Comparison of ENCODE assay signal across 31 cellular contexts in the genomic region with DNA sequence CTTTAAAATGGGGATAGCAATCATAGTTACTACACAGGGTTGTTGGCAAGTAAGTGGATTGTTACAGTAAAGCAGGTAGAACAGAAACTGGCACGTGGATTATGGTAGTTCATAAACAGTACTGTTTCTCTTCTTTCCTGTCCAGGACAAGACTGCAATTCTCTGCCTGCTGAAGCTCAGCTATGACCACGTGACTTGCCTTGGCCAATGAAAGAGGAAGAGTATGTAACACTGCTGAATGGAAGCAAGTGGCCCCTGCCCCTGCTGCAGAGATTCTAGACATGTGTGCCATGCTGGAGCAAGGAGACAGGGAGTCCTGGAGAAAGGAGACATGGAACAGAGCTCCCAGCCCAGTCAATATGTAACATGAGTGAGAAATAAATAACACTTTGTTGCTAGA.
A peak's percentile ranks its signal among the peaks of the same experiment; 100 is the strongest.
DNase-seq lines count a peak whose midpoint lies in the region; ATAC-seq, FAIRE-seq and TF ChIP-seq lines count a peak whose summit lies in the region.
"Had no signal": no experiment of that assay in that cellular context is flagged by ENCODE, and none has a peak within 500 bp of the region (broad histone marks: within the 10 kb centered on the region; RNA-seq: fewer than 3 reads in every experiment).

No MANE protein-coding gene starts in this region.

- H3K27ac ChIP-seq in DND-41 (ENCODE audit: low read length) (no peak overlapping the region), GM12878 (ENCODE audit: control insufficient read depth, insufficient read depth) (no peak overlapping the region)
- H3K27ac ChIP-seq: BLaER1, GM23248 had no signal

- POLR2A ChIA-PET in GM12878 (lab: Charles Lee) = no interaction called here

- RAD21 ChIA-PET in GM12878 (lab: Charles Lee; ENCODE audit: unreplicated experiment) = no interaction called here

- TF ChIP-seq EP300 in GM12878 (IDR thresholded peaks at IDR 0.05; ENCODE audit: borderline replicate concordance in 1 of 2, control insufficient read depth in 1 of 2, low read depth in 2 of 2, low read length in 2 of 2) = no peak

- CTCF ChIA-PET in GM12878 (lab: Yijun Ruan, JAX) = no interaction called here

- H3K4me3 ChIP-seq in DND-41 (ENCODE audit: low read depth in 1 of 2, low read length in 2 of 2) (no peak overlapping the region), NB4 (ENCODE audit: low read depth, low read length) (no peak overlapping the region), GM12878 (no peak overlapping the region)
- H3K4me3 ChIP-seq: BLaER1, GM23248 had no signal

- no peaks in the 10 kb centered on the region for H3K9me3 ChIP-seq in DND-41 (ENCODE audit: insufficient read depth, low read length, severe bottlenecking)
- no peaks in the 10 kb centered on the region for H3K9me3 ChIP-seq in GM12878 (replicated peaks; ENCODE audit: control insufficient read depth, insufficient read depth, low read length)
- H3K9me3 ChIP-seq: BLaER1, SK-N-SH had no signal

- H3K27ac Mint-ChIP-seq in progenitor cell of endocrine pancreas = peak overlapping the region; percentile 2
- no peak overlapping the region for H3K27ac Mint-ChIP-seq in natural killer cell treated with Interleukin-12 subunit alpha and Interleukin-12 subunit beta and Interleukin-15 and Interleukin-18, amount 100 ng/mL, for 72 hours
- H3K27ac Mint-ChIP-seq: CD4-positive, CD25-positive, alpha-beta regulatory T cell; T-helper 17 cell had no signal

- DNase-seq in DND-41 (peak; percentile 4), NB4 (ENCODE audit: low read depth) (peak; percentile 9), GM12878 (ENCODE audit: low read depth, low spot score) (no peak), progenitor cell of endocrine pancreas (ENCODE audit: low spot score, unreplicated experiment) (no peak), NCI-H2171 (lab: John Stamatoyannopoulos, UW) (no peak)
- DNase-seq in natural killer cell treated with Interleukin-12 subunit alpha and Interleukin-12 subunit beta and Interleukin-15 and Interleukin-18, amount 100 ng/mL, for 72 hours (ENCODE audit: low spot score) = no peak
- DNase-seq: CD4-positive, CD25-positive, alpha-beta regulatory T cell; COR-L47; DMS 273 treated with DMSO at 0.1 percent for 48 hours; DMS79; GF-D8; GM23248; H7; KG1; MM.1S; NCI-H1092 treated with DMSO at 0.1 percent for 48 hours; NCI-H1436; NCI-H187; NCI-H446; NCI-H524 treated with DMSO at 0.1 percent for 48 hours; NCI-H774; NK-92 treated with Interleukin-12 subunit alpha and Interleukin-12 subunit beta, amount 100 ng/mL, for 24 hours; SHP77 treated with DMSO at 0.1 percent for 48 hours; SK-N-SH; SW 1271; T-helper 17 cell had no signal

- TF ChIP-seq CTCF in DND-41 (IDR thresholded peaks at IDR 0.05; ENCODE audit: borderline replicate concordance, extremely low read depth, low read length, poor library complexity, severe bottlenecking) = no peak
- no peak for TF ChIP-seq CTCF in NB4 (IDR thresholded peaks at IDR 0.05; ENCODE audit: low read depth, low read length)
- TF ChIP-seq CTCF in GM12878 (IDR thresholded peaks at IDR 0.05 in 2 of 3, conservative IDR thresholded peaks at IDR 0.05 in 1 of 3; ENCODE audit: control insufficient read depth in 2 of 3, extremely low read depth in 1 of 3, insufficient read depth in 1 of 3, low read depth in 3 of 3, low read length in 3 of 3) = no peak
- no peak for TF ChIP-seq CTCF in progenitor cell of endocrine pancreas (IDR thresholded peaks at IDR 0.05; ENCODE audit: unreplicated experiment)

- H3K79me2 ChIP-seq in DND-41 (ENCODE audit: insufficient read depth, low read length) (no peaks in the 10 kb centered on the region), GM12878 (ENCODE audit: control insufficient read depth, insufficient read depth, low read length) (no peaks in the 10 kb centered on the region)

- no peaks in the 10 kb centered on the region for H3K36me3 Mint-ChIP-seq in progenitor cell of endocrine pancreas (ENCODE audit: insufficient read depth)
- no peaks in the 10 kb centered on the region for H3K36me3 Mint-ChIP-seq in natural killer cell treated with Interleukin-12 subunit alpha and Interleukin-12 subunit beta and Interleukin-15 and Interleukin-18, amount 100 ng/mL, for 72 hours
- H3K36me3 Mint-ChIP-seq: CD4-positive, CD25-positive, alpha-beta regulatory T cell had no signal

- H3K27me3 Mint-ChIP-seq in progenitor cell of endocrine pancreas = no peaks in the 10 kb centered on the region
- no peaks in the 10 kb centered on the region for H3K27me3 Mint-ChIP-seq in natural killer cell treated with Interleukin-12 subunit alpha and Interleukin-12 subunit beta and Interleukin-15 and Interleukin-18, amount 100 ng/mL, for 72 hours
- H3K27me3 Mint-ChIP-seq: CD4-positive, CD25-positive, alpha-beta regulatory T cell; T-helper 17 cell had no signal

- FAIRE-seq in GM12878 (lab: Jason Lieb, UNC) = no peak
- FAIRE-seq: A204.1, GM18507 had no signal

- no peak overlapping the region for H3K4me2 ChIP-seq in DND-41 (ENCODE audit: insufficient read depth, low read length)
- H3K4me2 ChIP-seq in GM12878 (ENCODE audit: control insufficient read depth, insufficient read depth) = no peak overlapping the region
- H3K4me2 ChIP-seq: BLaER1, SK-N-SH had no signal

- no peak overlapping the region for H3K9ac ChIP-seq in DND-41 (ENCODE audit: low read depth, low read length)
- no peak overlapping the region for H3K9ac ChIP-seq in GM12878 (ENCODE audit: control insufficient read depth, insufficient read depth, low read length)
- H3K9ac ChIP-seq: BLaER1, GM23248, SK-N-SH had no signal

- H3K36me3 ChIP-seq in DND-41 (ENCODE audit: insufficient read depth, low read length) (no peaks in the 10 kb centered on the region), GM12878 (ENCODE audit: control insufficient read depth in 2 of 2, insufficient read depth in 2 of 2, low read length in 1 of 2) (no peaks in the 10 kb centered on the region)
- H3K36me3 ChIP-seq: BLaER1 had no signal

- SMC1A ChIA-PET in GM12878 (lab: Charles Lee; ENCODE audit: uncharacterized antibody, unreplicated experiment) = no interaction called here

- BruUV-seq in GM12878 (replicated peaks; lab: Mats Ljungman, UMichigan) = no TSS peak

- H3K27me3 ChIP-seq in DND-41 (ENCODE audit: insufficient read depth, low read length, poor library complexity) (no peaks in the 10 kb centered on the region), GM12878 (replicated peaks in 1 of 2; ENCODE audit: control insufficient read depth in 2 of 2, insufficient read depth in 2 of 2, low read length in 1 of 2) (no peaks in the 10 kb centered on the region)
- H3K27me3 ChIP-seq: BLaER1 had no signal

- no peak for TF ChIP-seq RAD21 in GM12878 (IDR thresholded peaks at IDR 0.05; ENCODE audit: insufficient read depth, low read depth, low read length)

- no peak for ATAC-seq in DND-41 (ENCODE audit: insufficient read depth, low read depth)
- ATAC-seq in GM12878 = no peak
- ATAC-seq in GM21526 (IDR thresholded peaks at IDR 0.05; ENCODE audit: low FRiP score, unreplicated experiment) = no peak
- no peak for ATAC-seq in natural killer cell treated with Interleukin-12 subunit alpha and Interleukin-12 subunit beta and Interleukin-15 and Interleukin-18, amount 100 ng/mL, for 72 hours
- ATAC-seq: Panc1, T-helper 17 cell had no signal

- no peak overlapping the region for H3K4me3 Mint-ChIP-seq in progenitor cell of endocrine pancreas (ENCODE audit: low read depth)
- no peak overlapping the region for H3K4me3 Mint-ChIP-seq in natural killer cell treated with Interleukin-12 subunit alpha and Interleukin-12 subunit beta and Interleukin-15 and Interleukin-18, amount 100 ng/mL, for 72 hours
- H3K4me3 Mint-ChIP-seq: CD4-positive, CD25-positive, alpha-beta regulatory T cell; T-helper 17 cell had no signal

- peaks cover 26% of the 10 kb centered on the region for H3K4me1 Mint-ChIP-seq in progenitor cell of endocrine pancreas (ENCODE audit: low read depth)
- H3K4me1 Mint-ChIP-seq in natural killer cell treated with Interleukin-12 subunit alpha and Interleukin-12 subunit beta and Interleukin-15 and Interleukin-18, amount 100 ng/mL, for 72 hours (ENCODE audit: low read depth in 2 of 2) = no peaks in the 10 kb centered on the region
- H3K4me1 Mint-ChIP-seq: CD4-positive, CD25-positive, alpha-beta regulatory T cell; T-helper 17 cell had no signal

- H2AFZ ChIP-seq in DND-41 (ENCODE audit: low read depth, low read length) (no peak overlapping the region), GM12878 (ENCODE audit: control insufficient read depth, low read depth, low read length) (no peak overlapping the region)
- H2AFZ ChIP-seq: GM23248 had no signal

- in situ Hi-C loops in GM12878 (cut with MboI) = no loop called here

- 0% methylated on average over 2 of the region's 2 CpGs for WGBS in GM12878 (ENCODE audit: insufficient coverage, insufficient replicate concordance, low lambda C conversion rate, missing lambda C conversion rate)

- TF ChIP-seq POLR2A in NB4 (IDR thresholded peaks at IDR 0.05; ENCODE audit: extremely low read depth, insufficient read length) (no peak), GM12878 (IDR thresholded peaks at IDR 0.05; ENCODE audit: low read depth, low read length) (no peak)

- peaks cover 16% of the 10 kb centered on the region for H3K9me3 Mint-ChIP-seq in progenitor cell of endocrine pancreas (ENCODE audit: low read depth)
- peaks cover 11% of the 10 kb centered on the region for H3K9me3 Mint-ChIP-seq in natural killer cell treated with Interleukin-12 subunit alpha and Interleukin-12 subunit beta and Interleukin-15 and Interleukin-18, amount 100 ng/mL, for 72 hours

- intact Hi-C loops in GM12878 (cut with micrococcal nuclease; ENCODE audit: unreplicated experiment) = no loop called here

- H3K4me1 ChIP-seq in DND-41 (ENCODE audit: insufficient read depth, low read length) (no peaks in the 10 kb centered on the region), GM12878 (ENCODE audit: control insufficient read depth, insufficient read depth, low read length) (no peaks in the 10 kb centered on the region)
- H3K4me1 ChIP-seq: BLaER1 had no signal

- no peaks in the 10 kb centered on the region for H4K20me1 ChIP-seq in DND-41 (ENCODE audit: insufficient read depth, low read length)
- no peaks in the 10 kb centered on the region for H4K20me1 ChIP-seq in GM12878 (ENCODE audit: control insufficient read depth, insufficient read depth)
- H4K20me1 ChIP-seq: BLaER1 had no signal

TF ChIP-seq in GM12878, 131 proteins besides CTCF, POLR2A, EP300 and RAD21 (continues in another document):
- TF ChIP-seq ZNF384 (IDR thresholded peaks at IDR 0.05; ENCODE audit: borderline replicate concordance, low read depth, low read length) (no peak), RAD51 (IDR thresholded peaks at IDR 0.05) (peak; percentile 33; the same call in 1 of the 2 replicates), ATF7 (IDR thresholded peaks at IDR 0.05; ENCODE audit: low read depth) (no peak)

Comparison
In these comparisons a context has a peak if more than half of its experiments do, and no peak if none do; other contexts are left out.
1. DNase-seq: peak in DND-41 (single experiment) and NB4 (single experiment); none in GM12878 (single experiment), progenitor cell of endocrine pancreas (single experiment), NCI-H2171 (single experiment) and natural killer cell treated with Interleukin-12 subunit alpha and Interleukin-12 subunit beta and Interleukin-15 and Interleukin-18, amount 100 ng/mL, for 72 hours (single experiment).